ENCODE assay signal across 8 cellular contexts in genomic region chrX:47145408-47146120, GRCh38. TPM values are rescaled to one million over a fixed set of nuclear protein-coding genes. Genes with fewer than 3 reads are reported as not detected.
DNase-seq lines count a peak whose midpoint lies in the region; ATAC-seq and TF ChIP-seq lines count a peak whose summit lies in the region.

No MANE protein-coding gene starts in this region.

- peak overlapping the region; percentile 62 for H3K27ac ChIP-seq in SJSA1

- intact Hi-C loops in natural killer cell (cut with micrococcal nuclease) = no loop called here

- peak overlapping the region; percentile 71 for H3K4me3 ChIP-seq in SJSA1
- H3K4me3 ChIP-seq in epithelial cell of esophagus (ENCODE audit: low read length) = peak overlapping the region; percentile 76

- ATAC-seq in HG02870 (IDR thresholded peaks at IDR 0.05; ENCODE audit: unreplicated experiment) = peak; percentile 18
- peak; percentile 20 to 29 (median 20) for ATAC-seq in natural killer cell

- peaks cover 6% of the 10 kb centered on the region for H3K36me3 ChIP-seq in SJSA1

- H3K9me3 Mint-ChIP-seq in T-helper 1 cell treated with Interleukin-12 subunit alpha and Interleukin-12 subunit beta and Interleukin-4 antibody, amounts not matched to agents 30 μg/mL and 1 μg/mL, for 36 hours = no peaks in the 10 kb centered on the region
- no peaks in the 10 kb centered on the region for H3K9me3 Mint-ChIP-seq in natural killer cell

- H3K36me3 Mint-ChIP-seq in T-helper 1 cell treated with Interleukin-12 subunit alpha and Interleukin-12 subunit beta and Interleukin-4 antibody, amounts not matched to agents 30 μg/mL and 1 μg/mL, for 36 hours (ENCODE audit: low read depth) = peaks cover 37% of the 10 kb centered on the region
- no peaks in the 10 kb centered on the region for H3K36me3 Mint-ChIP-seq in natural killer cell

- no peaks in the 10 kb centered on the region for H3K9me3 ChIP-seq in SJSA1 (replicated peaks)

- H3K4me1 ChIP-seq in SJSA1 (replicated peaks) = 0 out of 2 replicates have a peak, but pooled peaks cover 3% of the 10 kb centered on the region

- no peak for DNase-seq in T-helper 1 cell
- DNase-seq in SJSA1 (ENCODE audit: low read depth in 1 of 2, low spot score in 2 of 2) = no peak
- no peak for DNase-seq in epithelial cell of esophagus (ENCODE audit: low read depth)
- no peak for DNase-seq in natural killer cell
- DNase-seq in DMS53 (lab: John Stamatoyannopoulos, UW) = no peak
- no peak for DNase-seq in SW480 (ENCODE audit: low spot score)

- peaks cover 22% of the 10 kb centered on the region for H3K4me1 Mint-ChIP-seq in T-helper 1 cell treated with Interleukin-12 subunit alpha and Interleukin-12 subunit beta and Interleukin-4 antibody, amounts not matched to agents 30 μg/mL and 1 μg/mL, for 36 hours (ENCODE audit: low read depth)
- peaks cover 14 to 42% of the 10 kb centered on the region in 2 donors for H3K4me1 Mint-ChIP-seq in natural killer cell

- TF ChIP-seq CTCF in epithelial cell of esophagus (IDR thresholded peaks at IDR 0.05; ENCODE audit: insufficient read depth, low read depth, low read length, missing control alignments) (no peak), natural killer cell (IDR thresholded peaks at IDR 0.05) (no peak)

- peak overlapping the region; percentile 99 for H3K27ac Mint-ChIP-seq in T-helper 1 cell treated with Interleukin-12 subunit alpha and Interleukin-12 subunit beta and Interleukin-4 antibody, amounts not matched to agents 30 μg/mL and 1 μg/mL, for 36 hours
- H3K27ac Mint-ChIP-seq in natural killer cell = peak overlapping the region; percentile 93 to 100

- H3K4me3 Mint-ChIP-seq in T-helper 1 cell treated with Interleukin-12 subunit alpha and Interleukin-12 subunit beta and Interleukin-4 antibody, amounts not matched to agents 30 μg/mL and 1 μg/mL, for 36 hours = peak overlapping the region; percentile 97
- peak overlapping the region; percentile 94 for H3K4me3 Mint-ChIP-seq in natural killer cell

- no peaks in the 10 kb centered on the region for H3K27me3 ChIP-seq in SJSA1 (replicated peaks)

- H3K27me3 Mint-ChIP-seq in T-helper 1 cell treated with Interleukin-12 subunit alpha and Interleukin-12 subunit beta and Interleukin-4 antibody, amounts not matched to agents 30 μg/mL and 1 μg/mL, for 36 hours (ENCODE audit: low read depth) = no peaks in the 10 kb centered on the region
- H3K27me3 Mint-ChIP-seq in natural killer cell (ENCODE audit: low read depth in 2 of 2) = no peaks in the 10 kb centered on the region

RNA-seq across cellular contexts. Expression of gene RBM10, which starts 0.5 kb away (rescaled TPM):
- 41.6 and 61.6 TPM in 2 replicates for total RNA-seq in SJSA1 (2014; rRNA removed; shearing (Covaris generic))
- total RNA-seq in natural killer cell = 10 to 100 TPM; 37.5 to 43.7 (median 39.4) TPM

RNA-seq across cellular contexts. Expression of gene NDUFB11, which starts 1.1 kb away (rescaled TPM):
- 77.4 and 115 TPM in 2 replicates for total RNA-seq in SJSA1 (2014; rRNA removed; shearing (Covaris generic))
- total RNA-seq in natural killer cell = 10 to 100 TPM; 38.2 to 43.3 (median 42.3) TPM

RNA-seq across cellular contexts. Expression of gene UBA1, which starts 48.1 kb away (rescaled TPM):
- 144 and 184 TPM in 2 replicates for total RNA-seq in SJSA1 (2014; rRNA removed; shearing (Covaris generic))
- 100 to 1,000 TPM; 118 to 168 (median 120) TPM for total RNA-seq in natural killer cell
